23 cellular contexts compared by ENCODE assay signal in genomic region chr2:120443946-120444345, GRCh38.
DNase-seq lines count a peak whose midpoint lies in the region; ATAC-seq and TF ChIP-seq lines count a peak whose summit lies in the region.
"Had no signal": no experiment of that assay in that cellular context is flagged by ENCODE, and none has a peak within 500 bp of the region (broad histone marks: within the 10 kb centered on the region; RNA-seq: fewer than 3 reads in every experiment).

No MANE protein-coding gene starts in this region.

- H3K27me3 ChIP-seq in CD4-positive, alpha-beta T cell (ENCODE audit: control insufficient read depth, insufficient read depth, low read length): peaks cover 47% of the 10 kb centered on the region
- H3K27me3 ChIP-seq in RWPE2 (ENCODE audit: insufficient read depth, poor library complexity, severe bottlenecking) (no peaks in the 10 kb centered on the region), mesendoderm (ENCODE audit: insufficient read depth, low read length, poor library complexity) (peaks cover 3% of the 10 kb centered on the region)

- no peak for DNase-seq in CD4-positive, alpha-beta T cell
- peak; percentile 9 for DNase-seq in RWPE2 (ENCODE audit: low spot score)
- no peak for DNase-seq in mesendoderm
- peak; percentile 18 for DNase-seq in sciatic nerve (ENCODE audit: low spot score)
- no peak for DNase-seq in NK-92 treated with Interleukin-12 subunit alpha and Interleukin-12 subunit beta, amount 100 ng/mL, for 24 hours (lab: John Stamatoyannopoulos, UW)
- DNase-seq: C1 segment of cervical spinal cord; CD8-positive, alpha-beta memory T cell; GF-D8; MM.1S; NCI-H1048; NCI-H1417; NCI-H1694; NCI-H2029 treated with DMSO at 0.1 percent for 48 hours; NCI-H2227 treated with DMSO at 0.1 percent for 48 hours; NCI-H526 treated with DMSO at 0.1 percent for 48 hours; SIG-M5 had no signal

- H3K79me2 ChIP-seq in mesendoderm (ENCODE audit: control insufficient read depth, insufficient read depth, low read length): no peaks in the 10 kb centered on the region

- H3K36me3 Mint-ChIP-seq in CD4-positive, alpha-beta T cell (ENCODE audit: low read depth): no peaks in the 10 kb centered on the region
- H3K36me3 Mint-ChIP-seq: CD8-positive, alpha-beta memory T cell; IgD-negative memory B cell had no signal

- H3K4me1 Mint-ChIP-seq in CD4-positive, alpha-beta T cell (ENCODE audit: low read depth): peaks cover 4% of the 10 kb centered on the region

- H2BK120ac ChIP-seq in mesendoderm (ENCODE audit: low read depth, low read length): no peak overlapping the region

- H3K36me3 ChIP-seq in RWPE2 (ENCODE audit: low read depth): no peaks in the 10 kb centered on the region
- H3K36me3 ChIP-seq in mesendoderm (ENCODE audit: control insufficient read depth, insufficient read depth, low read length): no peaks in the 10 kb centered on the region

- no peak overlapping the region for H3K18ac ChIP-seq in mesendoderm (ENCODE audit: low read length)

- no peak for TF ChIP-seq CTCF in CD4-positive, alpha-beta T cell (IDR thresholded peaks at IDR 0.05)
- no peak for TF ChIP-seq CTCF in RWPE2 (IDR thresholded peaks at IDR 0.05; ENCODE audit: poor library complexity, severe bottlenecking)

- H2BK15ac ChIP-seq in mesendoderm (replicated peaks; ENCODE audit: low read depth): no peak overlapping the region

- no peak overlapping the region for H3K27ac ChIP-seq in CD4-positive, alpha-beta T cell (ENCODE audit: low read depth, low read length)
- no peak overlapping the region for H3K27ac ChIP-seq in RWPE2 (ENCODE audit: poor library complexity, severe bottlenecking)
- no peak overlapping the region for H3K27ac ChIP-seq in mesendoderm (ENCODE audit: low read depth, low read length)
- H3K27ac ChIP-seq: HL-60, KMS-11, SK-N-MC had no signal

- intact Hi-C loops in CD4-positive, alpha-beta T cell (cut with DNase I, micrococcal nuclease): no loop called here
- intact Hi-C loops in sciatic nerve (cut with DNase I): no loop called here

- no peak for ATAC-seq in CD4-positive, alpha-beta T cell (ENCODE audit: poor library complexity)
- ATAC-seq in RWPE2 (ENCODE audit: low read depth) (no peak), sciatic nerve (no peak), HG03469 (IDR thresholded peaks at IDR 0.05; ENCODE audit: unreplicated experiment) (no peak), GM18498 (IDR thresholded peaks at IDR 0.05; ENCODE audit: unreplicated experiment) (no peak)
- ATAC-seq: Panc1 had no signal

- H3K27ac Mint-ChIP-seq in CD4-positive, alpha-beta T cell: no peak overlapping the region
- H3K27ac Mint-ChIP-seq: IgD-negative memory B cell had no signal

- peaks cover 58% of the 10 kb centered on the region for H3K27me3 Mint-ChIP-seq in CD4-positive, alpha-beta T cell

- H2AK5ac ChIP-seq in mesendoderm (ENCODE audit: low read length): no peak overlapping the region

- H4K5ac ChIP-seq in mesendoderm (ENCODE audit: low read length): no peak overlapping the region

- H3K4me3 ChIP-seq in RWPE2 (ENCODE audit: severe bottlenecking) (no peak overlapping the region), mesendoderm (ENCODE audit: low read length) (no peak overlapping the region)
- H3K4me3 ChIP-seq: SK-N-MC had no signal

- H3K79me1 ChIP-seq in mesendoderm (ENCODE audit: low read length): no peaks in the 10 kb centered on the region

- H3K4me3 Mint-ChIP-seq in CD4-positive, alpha-beta T cell: peak overlapping the region; percentile 69

- POLR2A ChIA-PET in CD4-positive, alpha-beta T cell (lab: Charles Lee): no interaction called here

- H3K9ac ChIP-seq in mesendoderm (ENCODE audit: low read length): no peak overlapping the region
- H3K9ac ChIP-seq: KMS-11 had no signal

- H3K4ac ChIP-seq in mesendoderm (ENCODE audit: low read depth, low read length): no peak overlapping the region

- CTCF ChIA-PET in CD4-positive, alpha-beta T cell (lab: Charles Lee): no interaction called here

- H3K4me1 ChIP-seq in RWPE2 (ENCODE audit: insufficient read depth, poor library complexity, severe bottlenecking) (no peaks in the 10 kb centered on the region), mesendoderm (ENCODE audit: control insufficient read depth, low read depth, low read length) (no peaks in the 10 kb centered on the region)

- H3K56ac ChIP-seq in mesendoderm (ENCODE audit: low read length): peak overlapping the region; percentile 25

- WGBS in mesendoderm (ENCODE audit: extremely low coverage, insufficient coverage, low lambda C conversion rate): no CpG with 5 or more reads among the region's 4 CpGs

- H3K9me3 Mint-ChIP-seq in CD4-positive, alpha-beta T cell: no peaks in the 10 kb centered on the region
- H3K9me3 Mint-ChIP-seq: CD8-positive, alpha-beta memory T cell; IgD-negative memory B cell had no signal

- no peak overlapping the region for H4K8ac ChIP-seq in mesendoderm (ENCODE audit: low read depth, low read length)

- no peak overlapping the region for H3K4me2 ChIP-seq in mesendoderm (ENCODE audit: low read length)
- H3K4me2 ChIP-seq: KMS-11 had no signal

- H2BK5ac ChIP-seq in mesendoderm (ENCODE audit: low read length): no peak overlapping the region

- H3K9me3 ChIP-seq in CD4-positive, alpha-beta T cell (ENCODE audit: control insufficient read depth, low read length): no peaks in the 10 kb centered on the region
- no peaks in the 10 kb centered on the region for H3K9me3 ChIP-seq in RWPE2 (ENCODE audit: severe bottlenecking)

- no peak overlapping the region for H3K23ac ChIP-seq in mesendoderm (ENCODE audit: low read length)

Comparison
In these comparisons a context has a peak if more than half of its experiments do, and no peak if none do; other contexts are left out.
1. DNase-seq: peak in RWPE2 (single experiment) and sciatic nerve (single experiment); none in CD4-positive, alpha-beta T cell (0 of 10), mesendoderm (single experiment) and NK-92 treated with Interleukin-12 subunit alpha and Interleukin-12 subunit beta, amount 100 ng/mL, for 24 hours (single experiment).